ENCODE assay signal across 15 cellular contexts in genomic region chr2:4973973-4974372, GRCh38.
A peak's percentile ranks its signal among the peaks of the same experiment; 100 is the strongest.
DNase-seq lines count a peak whose midpoint lies in the region; ATAC-seq and TF ChIP-seq lines count a peak whose summit lies in the region.
"Had no signal": no experiment of that assay in that cellular context is flagged by ENCODE, and none has a peak within 500 bp of the region (broad histone marks: within the 10 kb centered on the region; RNA-seq: fewer than 3 reads in every experiment).

No MANE protein-coding gene starts in this region.

- WGBS in gastroesophageal sphincter (ENCODE audit: low coverage in 1 of 2), 2 donors: 60% methylated on average over 1 of the region's 2 CpGs; no CpG with 5 or more reads in 1 of the 2 donors

- no peaks in the 10 kb centered on the region for H3K36me3 ChIP-seq in gastroesophageal sphincter
- H3K36me3 ChIP-seq in osteoblast (ENCODE audit: insufficient read depth, low read length): no peaks in the 10 kb centered on the region
- H3K36me3 ChIP-seq in left lung: no peaks in the 10 kb centered on the region
- H3K36me3 ChIP-seq: HAP-1 had no signal

- no peak for TF ChIP-seq CTCF in gastroesophageal sphincter (IDR thresholded peaks at IDR 0.05)
- no peak for TF ChIP-seq CTCF in osteoblast (IDR thresholded peaks at IDR 0.05; ENCODE audit: extremely low read depth, low read depth, low read length)
- TF ChIP-seq CTCF in left lung (IDR thresholded peaks at IDR 0.05): no peak

- no peaks in the 10 kb centered on the region for H3K4me1 ChIP-seq in gastroesophageal sphincter
- no peaks in the 10 kb centered on the region for H3K4me1 ChIP-seq in osteoblast (ENCODE audit: insufficient read depth, low read length)
- no peaks in the 10 kb centered on the region for H3K4me1 ChIP-seq in left lung
- H3K4me1 ChIP-seq: HAP-1 had no signal

- intact Hi-C loops in left lung (cut with DNase I): no loop called here

- no peak overlapping the region for H2AFZ ChIP-seq in osteoblast (ENCODE audit: low read length)
- H2AFZ ChIP-seq: PC-9 had no signal

- no peaks in the 10 kb centered on the region for H3K27me3 ChIP-seq in gastroesophageal sphincter
- H3K27me3 ChIP-seq in osteoblast (ENCODE audit: insufficient read depth, low read length): no peaks in the 10 kb centered on the region
- no peaks in the 10 kb centered on the region for H3K27me3 ChIP-seq in left lung

- no peak for TF ChIP-seq EP300 in gastroesophageal sphincter (IDR thresholded peaks at IDR 0.05)

- no peak overlapping the region for H3K4me2 ChIP-seq in osteoblast (ENCODE audit: insufficient read depth, low read length)
- H3K4me2 ChIP-seq: PC-9 had no signal

- no peak for TF ChIP-seq POLR2A in gastroesophageal sphincter (IDR thresholded peaks at IDR 0.05)

- ATAC-seq in gastroesophageal sphincter (peak; percentile 56), GM18511 (IDR thresholded peaks at IDR 0.05; ENCODE audit: unreplicated experiment) (no peak), GM19455 (IDR thresholded peaks at IDR 0.05; ENCODE audit: unreplicated experiment) (no peak), left lung (no peak)

- H3K27ac ChIP-seq in gastroesophageal sphincter (no peak overlapping the region), osteoblast (ENCODE audit: low read depth, low read length) (no peak overlapping the region), left lung (no peak overlapping the region)
- H3K27ac ChIP-seq: PC-9 had no signal

- peak; percentile 7 for DNase-seq in Caki2 (ENCODE audit: low read depth)
- DNase-seq in NAMALWA (ENCODE audit: low spot score): peak; percentile 4
- peak; percentile 77 for DNase-seq in osteoblast (ENCODE audit: insufficient read length, low spot score, missing footprints)
- DNase-seq in COR-L47 (lab: John Stamatoyannopoulos, UW): no peak
- no peak for DNase-seq in left lung
- DNase-seq: CD4-positive, alpha-beta T cell; Kasumi-1; NCI-H1417; NCI-H2081; NCI-H226; PC-9 had no signal

- H3K79me2 ChIP-seq in osteoblast (ENCODE audit: insufficient read depth, low read length): no peaks in the 10 kb centered on the region

- in situ Hi-C loops in Caki2 (cut with HindIII; ENCODE audit: low pct_unique_long_range_greater_than_20kb, low sequenced_read_pairs): no loop called here

- no peak overlapping the region for H3K4me3 ChIP-seq in gastroesophageal sphincter
- no peak overlapping the region for H3K4me3 ChIP-seq in osteoblast (ENCODE audit: insufficient read depth, low read length)
- H3K4me3 ChIP-seq in left lung: no peak overlapping the region
- H3K4me3 ChIP-seq: HAP-1, PC-9 had no signal

- H3K9me3 ChIP-seq in gastroesophageal sphincter (no peaks in the 10 kb centered on the region), osteoblast (ENCODE audit: low read depth, low read length) (no peaks in the 10 kb centered on the region), left lung (no peaks in the 10 kb centered on the region)
- H3K9me3 ChIP-seq: HAP-1 had no signal

- no peaks in the 10 kb centered on the region for H4K20me1 ChIP-seq in osteoblast (ENCODE audit: insufficient read depth, low read length)

Comparison
In these comparisons a context has a peak if more than half of its experiments do, and no peak if none do; other contexts are left out.
1. DNase-seq: peak in Caki2 (single experiment), NAMALWA (single experiment) and osteoblast (single experiment); none in COR-L47 (single experiment) and left lung (0 of 2).